ENCODE assay signal across 9 cellular contexts in the genomic region with DNA sequence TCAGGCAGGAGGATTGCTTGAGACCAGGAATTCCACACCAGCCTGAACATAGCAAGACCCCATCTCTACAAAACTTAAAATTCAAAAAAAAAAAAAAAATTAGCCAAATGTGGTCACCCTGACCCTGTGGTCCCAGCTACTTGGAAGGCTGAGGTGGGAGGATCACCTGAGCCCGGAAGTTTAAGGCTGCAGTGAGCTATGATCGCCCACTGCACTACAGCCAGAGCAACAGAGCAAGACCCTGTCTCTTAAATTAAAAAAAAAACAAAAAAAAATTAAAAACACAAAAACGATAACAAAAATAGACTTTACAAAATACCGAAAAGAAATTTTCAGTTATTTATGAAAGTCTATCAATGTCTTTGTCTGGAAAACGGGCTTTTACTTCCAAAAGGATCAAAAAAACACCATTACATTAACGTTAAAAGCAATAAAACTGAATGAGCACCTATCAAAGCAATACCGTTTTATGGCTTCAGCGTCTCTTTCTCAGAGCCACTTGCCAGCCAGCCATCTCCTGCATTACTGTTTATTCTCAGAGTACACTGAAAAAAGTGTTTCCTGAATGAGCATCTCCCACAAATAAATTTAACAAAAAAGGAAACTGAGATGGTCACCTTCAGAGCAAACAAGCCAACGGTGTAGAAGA. TPM values are rescaled to one million over a fixed set of nuclear protein-coding genes. Genes with fewer than 3 reads are reported as not detected.
DNase-seq lines count a peak whose midpoint lies in the region; ATAC-seq and TF ChIP-seq lines count a peak whose summit lies in the region.
"Had no signal": no experiment of that assay in that cellular context is flagged by ENCODE, and none has a peak within 500 bp of the region (broad histone marks: within the 10 kb centered on the region; RNA-seq: fewer than 3 reads in every experiment).

No MANE protein-coding gene starts in this region.

- in situ Hi-C loops in brain microvascular endothelial cell (cut with HindIII; ENCODE audit: low pct_ligation_motif_present, low sequenced_read_pairs) = no loop called here

- POLR2A ChIA-PET in CD8-positive, alpha-beta memory T cell (lab: Charles Lee) = interaction anchor here (0.6 to 0.7 kb wide), 2 partner anchors 20 to 134 kb away, joined by 3 read pairs; partner anchors contain the start of gene HAPSTR1

- H3K4me1 ChIP-seq in CD8-positive, alpha-beta memory T cell (ENCODE audit: insufficient read depth, low read length) = peaks cover 85% of the 10 kb centered on the region
- H3K4me1 ChIP-seq in KMS-11 (ENCODE audit: low read depth, poor library complexity, severe bottlenecking) = peaks cover 87% of the 10 kb centered on the region
- peaks cover 24 to 41% of the 10 kb centered on the region in 2 donors for H3K4me1 ChIP-seq in neuronal stem cell (ENCODE audit: control insufficient read depth in 2 of 2, insufficient read depth in 1 of 2, low read depth in 1 of 2, low read length in 2 of 2)
- H3K4me1 ChIP-seq in tibial artery = peaks cover 0 to 92% (median 66%) of the 10 kb centered on the region in 4 donors

- WGBS in neuronal stem cell (ENCODE audit: extremely low coverage in 2 of 2, insufficient read length in 2 of 2, insufficient replicate concordance in 1 of 2), 2 donors = 100% methylated on average over 2 of the region's 9 CpGs; no CpG with 5 or more reads in 1 of the 2 donors

- no peak for ATAC-seq in HG02763 (IDR thresholded peaks at IDR 0.05; ENCODE audit: unreplicated experiment)

- no peak for TF ChIP-seq CTCF in KMS-11 (conservative IDR thresholded peaks at IDR 0.05; ENCODE audit: low read depth, low read length)
- no peak for TF ChIP-seq CTCF in brain microvascular endothelial cell (IDR thresholded peaks at IDR 0.05; ENCODE audit: low read depth, low read length, missing control alignments)
- TF ChIP-seq CTCF in tibial artery (IDR thresholded peaks at IDR 0.05) = no peak

- H3K4me3 ChIP-seq in CD8-positive, alpha-beta memory T cell (ENCODE audit: low read length) = peak overlapping the region; percentile 12
- H3K4me3 ChIP-seq in KMS-11 (IDR thresholded peaks at IDR 0.05; ENCODE audit: insufficient read depth, low read depth, low read length) (no peak overlapping the region), brain microvascular endothelial cell (ENCODE audit: low read depth, low read length) (no peak overlapping the region), neuronal stem cell (ENCODE audit: low read length in 2 of 2) (no peak overlapping the region), tibial artery (no peak overlapping the region)
- H3K4me3 ChIP-seq: skin epidermis had no signal

- peaks cover 84 to 92% (median 85%) of the 10 kb centered on the region in 3 donors for H3K4me1 Mint-ChIP-seq in CD8-positive, alpha-beta memory T cell

- H3K4me2 ChIP-seq in KMS-11 = peak overlapping the region; percentile 98; the same call in 1 of the 2 replicates
- H3K4me2 ChIP-seq in neuronal stem cell (ENCODE audit: insufficient read depth, low read length, poor library complexity, severe bottlenecking) = no peak overlapping the region

- no peak overlapping the region for H2BK15ac ChIP-seq in neuronal stem cell (ENCODE audit: low read length)

- H3K27ac Mint-ChIP-seq in CD8-positive, alpha-beta memory T cell = peak overlapping the region; percentile 70 to 98 (median 91)

- peaks cover 89% of the 10 kb centered on the region for H4K20me1 ChIP-seq in KMS-11 (ENCODE audit: insufficient read depth)

- CTCF ChIA-PET in CD8-positive, alpha-beta memory T cell (lab: Charles Lee) = interaction anchor here (1.4 kb wide), 1 partner anchor 51 kb away, joined by 3 read pairs; no protein-coding TSS in a partner anchor

- H4K8ac ChIP-seq in neuronal stem cell (ENCODE audit: low read depth, low read length) = no peak overlapping the region

- no peak overlapping the region for H4K91ac ChIP-seq in neuronal stem cell (ENCODE audit: low read depth, low read length, poor library complexity)

- H3K4ac ChIP-seq in neuronal stem cell (ENCODE audit: low read length) = no peak overlapping the region

- no peak overlapping the region for H2AFZ ChIP-seq in KMS-11 (ENCODE audit: low read depth)
- H2AFZ ChIP-seq in neuronal stem cell (ENCODE audit: low read length) = no peak overlapping the region

- no peak overlapping the region for H2AK5ac ChIP-seq in neuronal stem cell (ENCODE audit: low read depth, low read length)

- no peak overlapping the region for H3K27ac ChIP-seq in CD8-positive, alpha-beta memory T cell (ENCODE audit: low read depth, low read length)
- H3K27ac ChIP-seq in KMS-11 (no peak overlapping the region), brain microvascular endothelial cell (peak overlapping the region; percentile 77), neuronal stem cell (replicated peaks; ENCODE audit: low read length) (no peak overlapping the region), tibial artery (peak overlapping the region in 1 of 2 donors; percentile 43)

- H2BK120ac ChIP-seq in neuronal stem cell (ENCODE audit: low read depth, low read length) = no peak overlapping the region

- no peak overlapping the region for H2BK12ac ChIP-seq in neuronal stem cell (ENCODE audit: low read length)

- H3K79me1 ChIP-seq in neuronal stem cell (ENCODE audit: low read depth, low read length) = peaks cover 25% of the 10 kb centered on the region

- peaks cover 0 to 5% of the 10 kb centered on the region in 2 donors for H3K27me3 Mint-ChIP-seq in CD8-positive, alpha-beta memory T cell

- no peak overlapping the region for H3K14ac ChIP-seq in neuronal stem cell (ENCODE audit: low read length)

- H3K4me3 Mint-ChIP-seq in CD8-positive, alpha-beta memory T cell = peak overlapping the region; percentile 87 to 98 (median 96)

- no peak for DNase-seq in CD8-positive, alpha-beta memory T cell
- no peak for DNase-seq in brain microvascular endothelial cell
- no peak for DNase-seq in neuronal stem cell (ENCODE audit: low spot score)
- no peak for DNase-seq in iPS-NIHi11 (ENCODE audit: low spot score)
- no peak for DNase-seq in tibial artery
- DNase-seq in DMS 273 (lab: John Stamatoyannopoulos, UW; ENCODE audit: unreplicated experiment) = no peak

- H3K9ac ChIP-seq in KMS-11 (no peak overlapping the region), neuronal stem cell (ENCODE audit: low read depth, low read length, poor library complexity) (peak overlapping the region; percentile 63)

- H3K23ac ChIP-seq in neuronal stem cell (ENCODE audit: low read depth, low read length, poor library complexity) = peak overlapping the region; percentile 60

- H3K79me2 ChIP-seq in KMS-11 (ENCODE audit: insufficient read depth, low read depth) = peaks cover 95% of the 10 kb centered on the region

- no peak overlapping the region for H3K18ac ChIP-seq in neuronal stem cell (ENCODE audit: low read length)

- H3K9me3 ChIP-seq in CD8-positive, alpha-beta memory T cell (ENCODE audit: low read length) = no peaks in the 10 kb centered on the region
- no peaks in the 10 kb centered on the region for H3K9me3 ChIP-seq in neuronal stem cell (replicated peaks in 1 of 2; ENCODE audit: control insufficient read depth in 2 of 2, insufficient read depth in 1 of 2, low read depth in 1 of 2, low read length in 2 of 2)
- no peaks in the 10 kb centered on the region for H3K9me3 ChIP-seq in tibial artery

- intact Hi-C loops in tibial artery (cut with DNase I; ENCODE audit: low total_unique reads) = no loop called here

- no peaks in the 10 kb centered on the region for H3K36me3 ChIP-seq in CD8-positive, alpha-beta memory T cell (ENCODE audit: insufficient read depth, low read length)
- H3K36me3 ChIP-seq in KMS-11 (ENCODE audit: insufficient read depth) = no peaks in the 10 kb centered on the region
- H3K36me3 ChIP-seq in brain microvascular endothelial cell (replicated peaks) = no peaks in the 10 kb centered on the region
- no peaks in the 10 kb centered on the region for H3K36me3 ChIP-seq in neuronal stem cell (replicated peaks in 1 of 2; ENCODE audit: control insufficient read depth in 2 of 2, insufficient read depth in 2 of 2, low read length in 2 of 2)
- no peaks in the 10 kb centered on the region for H3K36me3 ChIP-seq in tibial artery

- peaks cover 0 to 17% (median 8%) of the 10 kb centered on the region in 3 donors for H3K36me3 Mint-ChIP-seq in CD8-positive, alpha-beta memory T cell

- no peaks in the 10 kb centered on the region for H3K9me3 Mint-ChIP-seq in CD8-positive, alpha-beta memory T cell

- H3K27me3 ChIP-seq in CD8-positive, alpha-beta memory T cell (ENCODE audit: insufficient read depth, low read length, poor library complexity, severe bottlenecking) = no peaks in the 10 kb centered on the region
- H3K27me3 ChIP-seq in KMS-11 (ENCODE audit: insufficient read depth, low read depth) (no peaks in the 10 kb centered on the region), brain microvascular endothelial cell (replicated peaks) (no peaks in the 10 kb centered on the region), neuronal stem cell (ENCODE audit: control insufficient read depth in 3 of 3, insufficient read depth in 3 of 3, low read depth in 1 of 3, low read length in 3 of 3) (no peaks in the 10 kb centered on the region), tibial artery (no peaks in the 10 kb centered on the region)

- no peak overlapping the region for H2BK5ac ChIP-seq in neuronal stem cell (ENCODE audit: low read length)

RNA-seq across cellular contexts. Expression of gene USP7, which starts 6.1 kb away (rescaled TPM):
- total RNA-seq in CD8-positive, alpha-beta memory T cell = 100 to 1,000 TPM; 189 to 192 TPM
- 12.6 TPM for polyA plus RNA-seq in CD8-positive, alpha-beta memory T cell
- 54.4 TPM for polyA plus RNA-seq in neuronal stem cell (2013, experiment 1 of 2)
- polyA plus RNA-seq in neuronal stem cell (2013, experiment 2 of 2) = 53.1 TPM
